ENCODE assay signal across 19 cellular contexts in the genomic region with DNA sequence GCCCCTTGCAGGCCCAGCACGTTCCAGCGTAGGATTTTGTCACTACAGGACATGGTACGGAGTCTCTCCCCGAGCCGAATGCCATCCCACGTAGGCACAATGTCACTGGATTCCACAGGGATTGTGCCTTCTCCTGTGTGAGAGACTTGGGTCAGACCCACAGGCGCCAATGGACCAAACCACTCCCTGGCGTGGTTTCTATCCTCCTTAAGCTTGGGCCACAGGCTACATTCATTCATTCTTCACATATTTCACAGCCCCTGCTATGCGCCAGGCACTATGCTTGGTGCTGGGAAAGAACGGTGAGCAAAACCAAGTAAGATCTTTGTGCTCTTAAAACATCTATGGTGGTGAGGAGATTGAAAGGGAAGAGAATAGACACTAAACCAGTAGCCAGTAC. TPM values are rescaled to one million over a fixed set of nuclear protein-coding genes. Genes with fewer than 3 reads are reported as not detected.
"Had no signal": no experiment of that assay in that cellular context is flagged by ENCODE, and none has a peak within 500 bp of the region (broad histone marks: within the 10 kb centered on the region; RNA-seq: fewer than 3 reads in every experiment).

No MANE protein-coding gene starts in this region.

- H3K4me1 ChIP-seq: colonic mucosa, lower lobe of right lung, prostate gland, tibial nerve, uterus had no signal

- H3K4me3 ChIP-seq: colonic mucosa, lower lobe of right lung, prostate gland, right atrium auricular region, tibial nerve, uterus had no signal

- DNase-seq: activated CD4-positive, alpha-beta memory T cell treated with anti-CD3 and anti-CD28 coated beads for 36 hours; activated naive CD4-positive, alpha-beta T cell treated with anti-CD3 and anti-CD28 coated beads, Interleukin-2, amount 50 U/mL, for 16 hours; activated T-cell treated with anti-CD3 and anti-CD28 coated beads, Interleukin-2, amount 50 U/mL, for 1 hour; colonic mucosa; erythroblast; lower lobe of right lung; stimulated activated CD4-positive, alpha-beta T cell treated with anti-CD3 and anti-CD28 coated beads, Interleukin-2, amount 100 ng/mL, for 24 hours; SW 1271; uterus had no signal

- ATAC-seq: lower lobe of right lung had no signal

- FAIRE-seq: frontal cortex, keratinocyte had no signal

- H3K9me3 Mint-ChIP-seq: activated CD4-positive, alpha-beta memory T cell treated with anti-CD3 and anti-CD28 coated beads for 36 hours; brain; mesothelial cell of epicardium; neural crest cell; stimulated activated naive CD8-positive, alpha-beta T cell treated with anti-CD3 and anti-CD28 coated beads, Interleukin-15, Interleukin-2, amounts not matched to agents 100 ng/mL and 50 ng/mL, for 24 hours had no signal

- H3K27me3 Mint-ChIP-seq: activated CD4-positive, alpha-beta memory T cell treated with anti-CD3 and anti-CD28 coated beads for 36 hours; brain; stimulated activated naive CD8-positive, alpha-beta T cell treated with anti-CD3 and anti-CD28 coated beads, Interleukin-15, Interleukin-2, amounts not matched to agents 100 ng/mL and 50 ng/mL, for 24 hours had no signal

- H3K9me3 ChIP-seq: colonic mucosa, lower lobe of right lung, prostate gland, right atrium auricular region, tibial nerve, uterus had no signal

- H3K27ac ChIP-seq: colonic mucosa, lower lobe of right lung, prostate gland, right atrium auricular region, tibial nerve, uterus had no signal

- H3K4me3 Mint-ChIP-seq: activated CD4-positive, alpha-beta memory T cell treated with anti-CD3 and anti-CD28 coated beads for 36 hours; brain; mesothelial cell of epicardium; neural crest cell; stimulated activated naive CD8-positive, alpha-beta T cell treated with anti-CD3 and anti-CD28 coated beads, Interleukin-15, Interleukin-2, amounts not matched to agents 100 ng/mL and 50 ng/mL, for 24 hours had no signal

- H3K4me1 Mint-ChIP-seq: mesothelial cell of epicardium, neural crest cell had no signal

- H3K27me3 ChIP-seq: colonic mucosa, right atrium auricular region, tibial nerve, uterus had no signal

- H3K36me3 ChIP-seq: uterus had no signal

- H3K27ac Mint-ChIP-seq: activated CD4-positive, alpha-beta memory T cell treated with anti-CD3 and anti-CD28 coated beads for 36 hours; mesothelial cell of epicardium had no signal

RNA-seq across cellular contexts. Expression of a gene that starts 18.7 kb away (rescaled TPM):
- total RNA-seq: activated CD4-positive, alpha-beta memory T cell treated with anti-CD3 and anti-CD28 coated beads for 36 hours; lower lobe of right lung; T-helper 2 cell treated with Interferon-gamma antibody and Interleukin-4, amounts not matched to agents 100 ng/mL and 5 ng/mL, for 36 hours; tibial nerve had no signal
